ENCODE assay signal across 16 cellular contexts in the genomic region with DNA sequence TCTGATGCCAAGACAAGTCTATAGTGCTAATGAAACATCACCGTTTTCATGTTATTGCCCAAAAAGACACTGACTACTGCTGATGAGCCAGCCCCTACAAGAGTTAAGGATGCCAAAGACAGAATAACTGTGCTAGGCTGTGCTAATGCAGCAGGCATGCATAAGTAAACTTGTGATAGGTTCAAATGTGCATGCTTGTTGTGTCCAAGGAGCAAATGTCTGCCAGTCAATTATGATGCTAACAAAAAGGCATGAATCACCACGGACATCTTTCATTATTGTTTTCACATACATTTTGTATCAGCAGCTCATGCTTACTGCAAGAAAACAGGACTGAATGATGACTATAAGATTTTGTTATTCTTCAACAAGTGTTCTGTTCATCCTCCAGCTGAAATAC.
"Had no signal": no experiment of that assay in that cellular context is flagged by ENCODE, and none has a peak within 500 bp of the region (broad histone marks: within the 10 kb centered on the region; RNA-seq: fewer than 3 reads in every experiment).

No MANE protein-coding gene starts in this region.

- DNase-seq: activated B cell treated with CpG ODN at 0.5 μM for 24 hours; activated CD4-positive, alpha-beta T cell treated with anti-CD3 and anti-CD28 coated beads, Interleukin-2, amount 10 ng/mL, durations not matched to agents 24 days and 14 days; activated CD8-positive, alpha-beta memory T cell treated with anti-CD3 and anti-CD28 coated beads for 24 hours; activated naive CD4-positive, alpha-beta T cell treated with Interleukin-2 at 50 U/mL for 16 hours; caudate nucleus; gastrocnemius medialis; heart left ventricle; naive B cell; T-helper 2 cell; upper lobe of right lung had no signal

- H3K27ac Mint-ChIP-seq: activated B cell treated with CpG ODN at 0.5 μM for 24 hours; activated CD4-positive, alpha-beta T cell treated with anti-CD3 and anti-CD28 coated beads, Interleukin-2, amount 10 ng/mL, durations not matched to agents 24 days and 14 days; activated T-helper 1 cell treated with anti-CD3 and anti-CD28 coated beads, Interleukin-12 subunit alpha, Interleukin-12 subunit beta, Interleukin-2, Interleukin-4 antibody, amounts not matched to agents 30 ng/mL and 10 ng/mL and 1 ng/mL, durations not matched to agents 14 hours and 24 hours and 36 hours; naive B cell; stimulated activated effector memory CD8-positive, alpha-beta T cell treated with anti-CD3 and anti-CD28 coated beads, Interleukin-12 subunit alpha, Interleukin-12 subunit beta, amount 100 ng/mL, for 72 hours had no signal

- H3K4me1 ChIP-seq: gastrocnemius medialis, heart left ventricle, upper lobe of right lung had no signal

- H3K4me3 Mint-ChIP-seq: activated B cell treated with CpG ODN at 0.5 μM for 24 hours; activated CD4-positive, alpha-beta T cell treated with anti-CD3 and anti-CD28 coated beads, Interleukin-2, amount 10 ng/mL, durations not matched to agents 24 days and 14 days; activated T-helper 1 cell treated with anti-CD3 and anti-CD28 coated beads, Interleukin-12 subunit alpha, Interleukin-12 subunit beta, Interleukin-2, Interleukin-4 antibody, amounts not matched to agents 30 ng/mL and 10 ng/mL and 1 ng/mL, durations not matched to agents 14 hours and 24 hours and 36 hours; naive B cell; stimulated activated effector memory CD8-positive, alpha-beta T cell treated with anti-CD3 and anti-CD28 coated beads, Interleukin-12 subunit alpha, Interleukin-12 subunit beta, amount 100 ng/mL, for 72 hours had no signal

- H3K27me3 ChIP-seq: gastrocnemius medialis, heart left ventricle, upper lobe of right lung had no signal

- H3K4me1 Mint-ChIP-seq: activated CD4-positive, alpha-beta T cell treated with anti-CD3 and anti-CD28 coated beads, Interleukin-2, amount 10 ng/mL, durations not matched to agents 24 days and 14 days; stimulated activated effector memory CD8-positive, alpha-beta T cell treated with anti-CD3 and anti-CD28 coated beads, Interleukin-12 subunit alpha, Interleukin-12 subunit beta, amount 100 ng/mL, for 72 hours had no signal

- H3K36me3 ChIP-seq: gastrocnemius medialis, heart left ventricle, thoracic aorta, upper lobe of right lung had no signal

- FAIRE-seq: colon, endometrium, TTC549 had no signal

- H3K4me3 ChIP-seq: gastrocnemius medialis, heart left ventricle, thoracic aorta, upper lobe of right lung had no signal

- ATAC-seq: gastrocnemius medialis; heart left ventricle; stimulated activated effector memory CD8-positive, alpha-beta T cell treated with anti-CD3 and anti-CD28 coated beads, Interleukin-12 subunit alpha, Interleukin-12 subunit beta, amount 100 ng/mL, for 72 hours; upper lobe of right lung had no signal

- H3K27me3 Mint-ChIP-seq: activated CD4-positive, alpha-beta T cell treated with anti-CD3 and anti-CD28 coated beads, Interleukin-2, amount 10 ng/mL, durations not matched to agents 24 days and 14 days had no signal

- H3K27ac ChIP-seq: gastrocnemius medialis, heart left ventricle, thoracic aorta, upper lobe of right lung had no signal

- H3K36me3 Mint-ChIP-seq: stimulated activated effector memory CD8-positive, alpha-beta T cell treated with anti-CD3 and anti-CD28 coated beads, Interleukin-12 subunit alpha, Interleukin-12 subunit beta, amount 100 ng/mL, for 72 hours had no signal
